28 cellular contexts compared by ENCODE assay signal in genomic region chr3:12437861-12438260, GRCh38.
"Had no signal": no experiment of that assay in that cellular context is flagged by ENCODE, and none has a peak within 500 bp of the region (broad histone marks: within the 10 kb centered on the region; RNA-seq: fewer than 3 reads in every experiment).

No MANE protein-coding gene starts in this region.

- DNase-seq: activated B cell treated with CpG ODN at 0.5 μM for 24 hours; activated CD4-positive, alpha-beta T cell treated with anti-CD3 and anti-CD28 coated beads for 1 hour; activated CD4-positive, alpha-beta T cell treated with anti-CD3 and anti-CD28 coated beads, Interleukin-2, amount 10 ng/mL, durations not matched to agents 24 days and 14 days; activated CD4-positive, alpha-beta T cell treated with anti-CD3 and anti-CD28 coated beads, Interleukin-2, amount 50 U/mL, for 48 hours; activated CD8-positive, alpha-beta memory T cell treated with anti-CD3 and anti-CD28 coated beads, Interleukin-2, amount 10 ng/mL, durations not matched to agents 7 days and 5 days; activated effector memory CD4-positive, alpha-beta T cell treated with anti-CD3 and anti-CD28 coated beads, Interleukin-2, amount 50 U/mL, for 16 hours; activated naive CD4-positive, alpha-beta T cell treated with Interleukin-2 at 50 U/mL for 16 hours; activated naive CD8-positive, alpha-beta T cell treated with anti-CD3 and anti-CD28 coated beads, Interleukin-2, amount 50 U/mL, for 24 hours; activated T-cell treated with anti-CD3 and anti-CD28 coated beads, Interleukin-2, amount 50 U/mL, for 24 hours; amniotic stem cell; body of pancreas; MG63; MV-4-11; NCI-H1092 treated with DMSO at 0.1 percent for 48 hours; NCI-H1417 treated with DMSO at 0.1 percent for 48 hours; NCI-H1694; NCI-H2029; NCI-H2107; NCI-H2171 treated with DMSO at 0.1 percent for 48 hours; NCI-H226; NCI-H526 treated with DMSO at 0.1 percent for 48 hours; NCI-H82; OCI-M1; SHP77 treated with DMSO at 0.1 percent for 48 hours; T-helper 9 cell had no signal

- H3K4me3 Mint-ChIP-seq: activated B cell treated with CpG ODN at 0.5 μM for 24 hours; activated CD4-positive, alpha-beta T cell treated with anti-CD3 and anti-CD28 coated beads, Interleukin-2, amount 10 ng/mL, durations not matched to agents 24 days and 14 days; activated CD8-positive, alpha-beta memory T cell treated with anti-CD3 and anti-CD28 coated beads, Interleukin-2, amount 10 ng/mL, durations not matched to agents 7 days and 5 days; activated naive CD8-positive, alpha-beta T cell treated with anti-CD3 and anti-CD28 coated beads, Interleukin-2, amount 50 U/mL, for 24 hours; activated T-cell treated with anti-CD3 and anti-CD28 coated beads, Interleukin-2, amount 50 U/mL, for 24 hours; T-helper 1 cell treated with Interleukin-12 subunit alpha and Interleukin-12 subunit beta and Interleukin-4 antibody, amounts not matched to agents 30 μg/mL and 1 μg/mL, for 36 hours had no signal

- H3K27me3 ChIP-seq: ascending aorta, body of pancreas, MG63 had no signal

- H3K4me3 ChIP-seq: ascending aorta, body of pancreas, MG63 had no signal

- ATAC-seq: activated CD8-positive, alpha-beta memory T cell treated with anti-CD3 and anti-CD28 coated beads, Interleukin-2, amount 10 ng/mL, durations not matched to agents 7 days and 5 days; activated naive CD4-positive, alpha-beta T cell treated with anti-CD3 and anti-CD28 coated beads, Interleukin-2, amount 50 U/mL, for 72 hours; activated naive CD8-positive, alpha-beta T cell treated with anti-CD3 and anti-CD28 coated beads, Interleukin-2, amount 50 U/mL, for 24 hours; body of pancreas had no signal

- H3K36me3 ChIP-seq: ascending aorta, MG63 had no signal

- H3K9me3 Mint-ChIP-seq: activated B cell treated with CpG ODN at 0.5 μM for 24 hours; activated CD4-positive, alpha-beta T cell treated with anti-CD3 and anti-CD28 coated beads, Interleukin-2, amount 10 ng/mL, durations not matched to agents 24 days and 14 days; activated naive CD4-positive, alpha-beta T cell treated with anti-CD3 and anti-CD28 coated beads, Interleukin-2, amount 50 U/mL, for 72 hours; activated naive CD8-positive, alpha-beta T cell treated with anti-CD3 and anti-CD28 coated beads, Interleukin-2, amount 50 U/mL, for 24 hours; activated T-cell treated with anti-CD3 and anti-CD28 coated beads, Interleukin-2, amount 50 U/mL, for 24 hours; T-helper 1 cell treated with Interleukin-12 subunit alpha and Interleukin-12 subunit beta and Interleukin-4 antibody, amounts not matched to agents 30 μg/mL and 1 μg/mL, for 36 hours had no signal

- H3K27ac Mint-ChIP-seq: activated B cell treated with CpG ODN at 0.5 μM for 24 hours; activated CD4-positive, alpha-beta T cell treated with anti-CD3 and anti-CD28 coated beads, Interleukin-2, amount 10 ng/mL, durations not matched to agents 24 days and 14 days; activated CD8-positive, alpha-beta memory T cell treated with anti-CD3 and anti-CD28 coated beads, Interleukin-2, amount 10 ng/mL, durations not matched to agents 7 days and 5 days; activated naive CD4-positive, alpha-beta T cell treated with anti-CD3 and anti-CD28 coated beads, Interleukin-2, amount 50 U/mL, for 72 hours; activated naive CD8-positive, alpha-beta T cell treated with anti-CD3 and anti-CD28 coated beads, Interleukin-2, amount 50 U/mL, for 24 hours; activated T-cell treated with anti-CD3 and anti-CD28 coated beads, Interleukin-2, amount 50 U/mL, for 24 hours; T-helper 1 cell treated with Interleukin-12 subunit alpha and Interleukin-12 subunit beta and Interleukin-4 antibody, amounts not matched to agents 30 μg/mL and 1 μg/mL, for 36 hours had no signal

- H3K4me1 ChIP-seq: body of pancreas had no signal

- H3K27ac ChIP-seq: ascending aorta, body of pancreas had no signal

- H3K9me3 ChIP-seq: ascending aorta, body of pancreas, MG63 had no signal

- H3K4me1 Mint-ChIP-seq: activated B cell treated with CpG ODN at 0.5 μM for 24 hours; activated CD4-positive, alpha-beta T cell treated with anti-CD3 and anti-CD28 coated beads, Interleukin-2, amount 10 ng/mL, durations not matched to agents 24 days and 14 days; activated CD8-positive, alpha-beta memory T cell treated with anti-CD3 and anti-CD28 coated beads, Interleukin-2, amount 10 ng/mL, durations not matched to agents 7 days and 5 days; activated naive CD8-positive, alpha-beta T cell treated with anti-CD3 and anti-CD28 coated beads, Interleukin-2, amount 50 U/mL, for 24 hours had no signal

- H3K36me3 Mint-ChIP-seq: activated CD8-positive, alpha-beta memory T cell treated with anti-CD3 and anti-CD28 coated beads, Interleukin-2, amount 10 ng/mL, durations not matched to agents 7 days and 5 days; activated naive CD4-positive, alpha-beta T cell treated with anti-CD3 and anti-CD28 coated beads, Interleukin-2, amount 50 U/mL, for 72 hours had no signal
